In genomic region chr22:45503816-45504702, GRCh38 we compare ENCODE assay signal across 8 cellular contexts. TPM values are rescaled to one million over a fixed set of nuclear protein-coding genes. Genes with fewer than 3 reads are reported as not detected.
DNase-seq lines count a peak whose midpoint lies in the region; ATAC-seq and TF ChIP-seq lines count a peak whose summit lies in the region.

No MANE protein-coding gene starts in this region.

- no peaks in the 10 kb centered on the region for H3K9me3 ChIP-seq in left ventricle myocardium inferior (replicated peaks)
- no peaks in the 10 kb centered on the region for H3K9me3 ChIP-seq in breast epithelium
- H3K9me3 ChIP-seq in lung (ENCODE audit: control insufficient read depth in 2 of 2, insufficient read depth in 1 of 2, low read length in 1 of 2) = peaks cover 0 to 2% of the 10 kb centered on the region in 2 donors
- no peaks in the 10 kb centered on the region for H3K9me3 ChIP-seq in uterus

- whole genome bisulfite sequencing in lung, 2 donors = 51 to 57% methylated on average over 28 of the region's 28 CpGs

- TF ChIP-seq CTCF in left ventricle myocardium inferior (IDR thresholded peaks at IDR 0.05; ENCODE audit: borderline replicate concordance) = no peak
- TF ChIP-seq CTCF in breast epithelium (IDR thresholded peaks at IDR 0.05) = no peak
- no peak for TF ChIP-seq CTCF in lung (IDR thresholded peaks at IDR 0.05; ENCODE audit: control extremely low read depth, extremely low read depth)
- TF ChIP-seq CTCF in uterus (IDR thresholded peaks at IDR 0.05) = no peak

- peaks cover 42% of the 10 kb centered on the region for H3K4me1 ChIP-seq in left ventricle myocardium inferior
- peaks cover 0 to 4% of the 10 kb centered on the region in 2 donors for H3K4me1 ChIP-seq in breast epithelium
- H3K4me1 ChIP-seq in lung (ENCODE audit: control insufficient read depth in 2 of 2, insufficient read depth in 2 of 2, low read length in 2 of 2) = peaks cover 0 to 3% of the 10 kb centered on the region in 2 donors
- peaks cover 0 to 8% of the 10 kb centered on the region in 2 donors for H3K4me1 ChIP-seq in uterus

- TF ChIP-seq POLR2A in breast epithelium (IDR thresholded peaks at IDR 0.05) (no peak), uterus (IDR thresholded peaks at IDR 0.05) (no peak)

- H3K4me3 ChIP-seq in left ventricle myocardium inferior = peak overlapping the region; percentile 71
- peak overlapping the region; percentile 67 to 70 (median 70) for H3K4me3 ChIP-seq in breast epithelium
- H3K4me3 ChIP-seq in lung = peak overlapping the region; percentile 25
- H3K4me3 ChIP-seq in uterus = peak overlapping the region; percentile 64 to 66

- H3K27me3 ChIP-seq in left ventricle myocardium inferior (ENCODE audit: low read depth) (peaks cover 72% of the 10 kb centered on the region), breast epithelium (peaks cover 0 to 11% of the 10 kb centered on the region in 2 donors), lung (ENCODE audit: control insufficient read depth, insufficient read depth) (no peaks in the 10 kb centered on the region), uterus (no peaks in the 10 kb centered on the region)

- H3K36me3 ChIP-seq in left ventricle myocardium inferior (no peaks in the 10 kb centered on the region), breast epithelium (no peaks in the 10 kb centered on the region), lung (ENCODE audit: control insufficient read depth in 2 of 2, insufficient read depth in 2 of 2, low read length in 2 of 2) (no peaks in the 10 kb centered on the region), uterus (no peaks in the 10 kb centered on the region)

- peak overlapping the region; percentile 86 for H3K27ac ChIP-seq in left ventricle myocardium inferior (replicated peaks)
- H3K27ac ChIP-seq in breast epithelium = peak overlapping the region; percentile 79 to 85
- H3K27ac ChIP-seq in lung (ENCODE audit: low read depth in 1 of 2, low read length in 1 of 2) = peak overlapping the region; percentile 14 to 44
- H3K27ac ChIP-seq in uterus = peak overlapping the region; percentile 88 to 91

- no peak for DNase-seq in left ventricle myocardium inferior
- no peak for DNase-seq in Right ventricle myocardium inferior (ENCODE audit: missing footprints)
- DNase-seq in breast epithelium (ENCODE audit: low spot score in 2 of 2) = no peak
- DNase-seq in lung (ENCODE audit: low spot score) = no peak
- no peak for DNase-seq in uterus
- no peak for DNase-seq in NCI-H345 (lab: John Stamatoyannopoulos, UW)

- no peak for ATAC-seq in Right ventricle myocardium inferior
- ATAC-seq in lung (ENCODE audit: insufficient read depth, low FRiP score) = no peak
- no peak for ATAC-seq in GM21515 (IDR thresholded peaks at IDR 0.05; ENCODE audit: unreplicated experiment)
- ATAC-seq in HG03565 (IDR thresholded peaks at IDR 0.05; ENCODE audit: unreplicated experiment) = no peak

- intact Hi-C loops in left ventricle myocardium inferior (cut with micrococcal nuclease) = no loop called here
- intact Hi-C loops in Right ventricle myocardium inferior (cut with DNase I) = no loop called here
- intact Hi-C loops in breast epithelium (cut with DNase I; ENCODE audit: low total_unique reads) = no loop called here
- intact Hi-C loops in uterus (cut with DNase I; ENCODE audit: low total_unique reads) = no loop called here

RNA-seq across cellular contexts. Expression of gene FBLN1, which starts 1.4 kb away (rescaled TPM):
- 82.8 TPM for total RNA-seq in left ventricle myocardium inferior
- 113 TPM for total RNA-seq in Right ventricle myocardium inferior
- total RNA-seq in breast epithelium = 100 to 1,000 TPM; 115 to 293 (median 267) TPM
- total RNA-seq in lung = 100 to 1,000 TPM; 350 to 357 TPM
- polyA plus RNA-seq in lung = 100 to 1,000 TPM in 1 of 2 donors, 10 to 100 TPM in 1; 82.7 to 116 TPM
- total RNA-seq in uterus = 100 to 1,000 TPM; 388 to 644 (median 479) TPM

Comparison
In these comparisons a context has a peak if more than half of its experiments do, and no peak if none do; other contexts are left out.
1. H3K27ac ChIP-seq: peak in every context shown above with its lines; median percentile 90 in uterus; 86 in left ventricle myocardium inferior; 82 in breast epithelium; 29 in lung.